34 cellular contexts compared by ENCODE assay signal in genomic region chr7:56256108-56256507, GRCh38.
"Had no signal": no experiment of that assay in that cellular context is flagged by ENCODE, and none has a peak within 500 bp of the region (broad histone marks: within the 10 kb centered on the region; RNA-seq: fewer than 3 reads in every experiment).

No MANE protein-coding gene starts in this region.

- H3K4me1 ChIP-seq: breast epithelium had no signal

- H3K4me1 Mint-ChIP-seq: activated CD4-positive, alpha-beta T cell treated with anti-CD3 and anti-CD28 coated beads, Interleukin-2, amount 10 ng/mL, durations not matched to agents 24 days and 14 days; activated naive CD8-positive, alpha-beta T cell treated with anti-CD3 and anti-CD28 coated beads for 36 hours; activated T-helper 17 cell treated with anti-CD3 and anti-CD28 coated beads, Interleukin-2, amount 50 U/mL, for 72 hours had no signal

- H3K4me3 Mint-ChIP-seq: activated CD4-positive, alpha-beta T cell treated with anti-CD3 and anti-CD28 coated beads, Interleukin-2, amount 10 ng/mL, durations not matched to agents 24 days and 14 days; activated CD8-positive, alpha-beta T cell treated with anti-CD3 and anti-CD28 coated beads for 36 hours; activated naive CD8-positive, alpha-beta T cell treated with anti-CD3 and anti-CD28 coated beads for 36 hours; activated T-cell treated with anti-CD3 and anti-CD28 coated beads, Interleukin-2, amount 50 U/mL, for 72 hours; activated T-helper 17 cell treated with anti-CD3 and anti-CD28 coated beads, Interleukin-2, amount 50 U/mL, for 72 hours had no signal

- DNase-seq: activated CD4-positive, alpha-beta T cell treated with anti-CD3 and anti-CD28 coated beads, Interleukin-2, amount 10 ng/mL, durations not matched to agents 24 days and 14 days; activated CD4-positive, alpha-beta T cell treated with anti-CD3 and anti-CD28 coated beads, Interleukin-2, amount 50 U/mL, for 4 hours; activated CD4-positive, CD25-positive, alpha-beta regulatory T cell; activated CD8-positive, alpha-beta T cell treated with anti-CD3 and anti-CD28 coated beads for 36 hours; activated effector memory CD4-positive, alpha-beta T cell treated with anti-CD3 and anti-CD28 coated beads, Interleukin-2, amount 50 U/mL, for 16 hours; activated naive CD4-positive, alpha-beta T cell; activated naive CD4-positive, alpha-beta T cell treated with anti-CD3 and anti-CD28 coated beads, Interleukin-2, amount 50 U/mL, for 16 hours; activated naive CD8-positive, alpha-beta T cell treated with anti-CD3 and anti-CD28 coated beads for 36 hours; activated T-cell treated with anti-CD3 and anti-CD28 coated beads, Interleukin-2, amount 50 U/mL, for 1 hour; activated T-cell treated with anti-CD3 and anti-CD28 coated beads, Interleukin-2, amount 50 U/mL, for 72 hours; amniotic stem cell; cerebellar nuclear complex; NCI-H1105 treated with DMSO at 0.1 percent for 48 hours; NCI-H1436; NCI-H1694; NCI-H1930; NCI-H2081 treated with DMSO at 0.1 percent for 48 hours; NCI-H226; NCI-H446 treated with DMSO at 0.1 percent for 48 hours; NCI-H524; NCI-H69; NCI-H82; SIG-M5; SW 1271; T-helper 1 cell; T-helper 2 cell; T-helper 9 cell; WERI-Rb-1 had no signal

- H3K27ac Mint-ChIP-seq: activated CD4-positive, alpha-beta T cell treated with anti-CD3 and anti-CD28 coated beads, Interleukin-2, amount 10 ng/mL, durations not matched to agents 24 days and 14 days; activated CD8-positive, alpha-beta T cell treated with anti-CD3 and anti-CD28 coated beads for 36 hours; activated naive CD8-positive, alpha-beta T cell treated with anti-CD3 and anti-CD28 coated beads for 36 hours; activated T-cell treated with anti-CD3 and anti-CD28 coated beads, Interleukin-2, amount 50 U/mL, for 72 hours; activated T-helper 17 cell treated with anti-CD3 and anti-CD28 coated beads, Interleukin-2, amount 50 U/mL, for 72 hours had no signal

- H3K27ac ChIP-seq: ascending aorta, breast epithelium, KMS-11, WERI-Rb-1 had no signal

- H3K27me3 Mint-ChIP-seq: activated CD4-positive, alpha-beta T cell treated with anti-CD3 and anti-CD28 coated beads, Interleukin-2, amount 10 ng/mL, durations not matched to agents 24 days and 14 days; activated CD8-positive, alpha-beta T cell treated with anti-CD3 and anti-CD28 coated beads for 36 hours; activated naive CD8-positive, alpha-beta T cell treated with anti-CD3 and anti-CD28 coated beads for 36 hours; activated T-helper 17 cell treated with anti-CD3 and anti-CD28 coated beads, Interleukin-2, amount 50 U/mL, for 72 hours had no signal

- H3K9me3 ChIP-seq: ascending aorta had no signal

- H3K36me3 Mint-ChIP-seq: activated naive CD8-positive, alpha-beta T cell treated with anti-CD3 and anti-CD28 coated beads for 36 hours had no signal

- H3K27me3 ChIP-seq: ascending aorta, breast epithelium had no signal

- ATAC-seq: activated CD8-positive, alpha-beta T cell treated with anti-CD3 and anti-CD28 coated beads for 36 hours; activated T-cell treated with anti-CD3 and anti-CD28 coated beads, Interleukin-2, amount 50 U/mL, for 72 hours; activated T-helper 17 cell treated with anti-CD3 and anti-CD28 coated beads, Interleukin-2, amount 50 U/mL, for 72 hours; Panc1; SK-N-SH treated with all-trans-retinoic acid at 6 μM for 48 hours had no signal

- H3K4me3 ChIP-seq: ascending aorta, breast epithelium had no signal

- H3K36me3 ChIP-seq: ascending aorta, breast epithelium, WERI-Rb-1 had no signal
